ENCODE assay signal across 13 cellular contexts in the genomic region with DNA sequence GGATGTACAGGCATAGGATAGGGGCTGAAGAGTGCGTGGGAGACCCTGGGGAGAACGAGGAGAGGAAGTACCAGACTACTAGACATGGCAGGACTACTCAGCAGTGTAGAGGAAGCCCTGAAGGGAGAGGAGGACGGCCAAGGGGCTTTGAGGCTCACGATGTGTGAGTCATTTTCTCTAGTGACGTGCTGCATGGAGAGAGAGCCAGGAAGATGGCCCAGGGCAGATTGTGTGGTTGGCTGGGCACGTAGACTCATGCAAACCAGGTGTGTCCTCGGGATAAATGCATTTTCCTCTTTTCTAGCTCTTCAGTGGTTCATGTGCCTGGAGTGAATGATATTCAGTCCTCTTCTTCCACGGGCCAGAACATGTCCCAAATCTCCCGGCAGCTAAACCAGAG.
DNase-seq lines count a peak whose midpoint lies in the region; FAIRE-seq and TF ChIP-seq lines count a peak whose summit lies in the region.
"Had no signal": no experiment of that assay in that cellular context is flagged by ENCODE, and none has a peak within 500 bp of the region (broad histone marks: within the 10 kb centered on the region; RNA-seq: fewer than 3 reads in every experiment).

No MANE protein-coding gene starts in this region.

- 86 to 91% methylated on average over 8 to 9 of the region's 9 CpGs for WGBS in mesodermal cell (ENCODE audit: insufficient coverage in 2 of 2), 2 experiments

- CTCF ChIA-PET in GM10248 (lab: Yijun Ruan, JAX), result interaction anchor here (3.1 kb wide), 1 partner anchor 12 kb away, joined by 12 read pairs; no protein-coding TSS in a partner anchor

- H3K4me3 ChIP-seq in NB4 (ENCODE audit: low read depth, low read length) (no peak overlapping the region), bronchial epithelial cell (ENCODE audit: low read depth, low read length) (no peak overlapping the region), mesodermal cell (ENCODE audit: extremely low read depth, insufficient read depth, low read length, poor library complexity, severe bottlenecking) (no peak overlapping the region)
- H3K4me3 ChIP-seq: transverse colon had no signal

- DNase-seq in Caki2 (ENCODE audit: low read depth) (peak; percentile 38), NB4 (ENCODE audit: low read depth) (peak; percentile 83), bronchial epithelial cell (ENCODE audit: low read depth) (peak; percentile 100), AG08396 (ENCODE audit: low spot score) (no peak), D341Med (ENCODE audit: low spot score) (no peak), NCI-H524 (lab: John Stamatoyannopoulos, UW) (no peak), GM10248 (ENCODE audit: extremely low spot score) (no peak)
- DNase-seq: DMS153; effector memory CD4-positive, alpha-beta T cell; NCI-H1930; RPMI8226; transverse colon had no signal

- no peaks in the 10 kb centered on the region for H3K9me3 ChIP-seq in mesodermal cell (ENCODE audit: control insufficient read depth, low read length)
- H3K9me3 ChIP-seq: transverse colon had no signal

- TF ChIP-seq CTCF in NB4 (IDR thresholded peaks at IDR 0.05; ENCODE audit: low read depth, low read length), result no peak
- TF ChIP-seq CTCF in bronchial epithelial cell (IDR thresholded peaks at IDR 0.05; ENCODE audit: insufficient read depth, low read length, severe bottlenecking), result no peak
- no peak for TF ChIP-seq CTCF in GM10248 (IDR thresholded peaks at IDR 0.05; ENCODE audit: control extremely low read depth, extremely low read depth, low read depth, missing control alignments)

- peak; percentile 100 for FAIRE-seq in bronchial epithelial cell (lab: Jason Lieb, UNC)

- peak overlapping the region; percentile 5 for H3K27ac ChIP-seq in mesodermal cell (ENCODE audit: low read depth, low read length, severe bottlenecking)
- H3K27ac ChIP-seq: transverse colon had no signal

- peaks cover 8% of the 10 kb centered on the region for H3K4me1 ChIP-seq in mesodermal cell (ENCODE audit: control insufficient read depth, insufficient read depth, low read length, poor library complexity, severe bottlenecking)
- H3K4me1 ChIP-seq: transverse colon had no signal

- H3K36me3 ChIP-seq in bronchial epithelial cell (ENCODE audit: control insufficient read depth, insufficient read depth, low read length), result no peaks in the 10 kb centered on the region
- H3K36me3 ChIP-seq in mesodermal cell (ENCODE audit: control insufficient read depth, insufficient read depth, low read length), result no peaks in the 10 kb centered on the region
- H3K36me3 ChIP-seq: transverse colon had no signal

- no peaks in the 10 kb centered on the region for H3K27me3 ChIP-seq in bronchial epithelial cell (ENCODE audit: control insufficient read depth, insufficient read depth, low read length)
- H3K27me3 ChIP-seq: transverse colon had no signal

- in situ Hi-C loops in Caki2 (cut with HindIII; ENCODE audit: low pct_unique_long_range_greater_than_20kb, low sequenced_read_pairs), result no loop called here

- POLR2A ChIA-PET in GM10248 (lab: Yijun Ruan, JAX), result no interaction called here

- no peak for TF ChIP-seq POLR2A in NB4 (IDR thresholded peaks at IDR 0.05; ENCODE audit: extremely low read depth, insufficient read length)

Comparison
In these comparisons a context has a peak if more than half of its experiments do, and no peak if none do; other contexts are left out.
1. DNase-seq: peak in Caki2 (single experiment), NB4 (single experiment) and bronchial epithelial cell (single experiment); none in AG08396 (single experiment), D341Med (single experiment), NCI-H524 (0 of 2) and GM10248 (single experiment).